8 cellular contexts compared by ENCODE assay signal in genomic region chr17:28897769-28898259, GRCh38. TPM values are rescaled to one million over a fixed set of nuclear protein-coding genes. Genes with fewer than 3 reads are reported as not detected.
DNase-seq lines count a peak whose midpoint lies in the region; ATAC-seq and TF ChIP-seq lines count a peak whose summit lies in the region.

No MANE protein-coding gene starts in this region.

- H3K9me3 ChIP-seq in RWPE2 (ENCODE audit: severe bottlenecking) (no peaks in the 10 kb centered on the region), endocrine pancreas (ENCODE audit: control insufficient read depth, low read length) (no peaks in the 10 kb centered on the region)

- peaks cover 49 to 55% of the 10 kb centered on the region in 2 donors for H3K4me1 Mint-ChIP-seq in natural killer cell treated with Interleukin-12 subunit alpha and Interleukin-12 subunit beta and Interleukin-15 and Interleukin-18, amount 100 ng/mL, for 72 hours (ENCODE audit: low read depth in 2 of 2)

- H3K4me3 ChIP-seq in GM08714 (ENCODE audit: low read length) (peak overlapping the region; percentile 63; the same call in 1 of the 2 replicates), RWPE2 (ENCODE audit: severe bottlenecking) (peak overlapping the region; percentile 53), endocrine pancreas (ENCODE audit: control insufficient read depth, insufficient read depth, low read length) (peak overlapping the region; percentile 63)

- H3K27ac Mint-ChIP-seq in natural killer cell treated with Interleukin-12 subunit alpha and Interleukin-12 subunit beta and Interleukin-15 and Interleukin-18, amount 100 ng/mL, for 72 hours = peak overlapping the region; percentile 93 to 97

- peak; percentile 4 for TF ChIP-seq CTCF in RWPE2 (IDR thresholded peaks at IDR 0.05; ENCODE audit: poor library complexity, severe bottlenecking)

- H3K4me1 ChIP-seq in RWPE2 (ENCODE audit: insufficient read depth, poor library complexity, severe bottlenecking) (peaks cover 22% of the 10 kb centered on the region), endocrine pancreas (ENCODE audit: control insufficient read depth, insufficient read depth, low read length) (peaks cover 4% of the 10 kb centered on the region)

- H3K36me3 Mint-ChIP-seq in natural killer cell treated with Interleukin-12 subunit alpha and Interleukin-12 subunit beta and Interleukin-15 and Interleukin-18, amount 100 ng/mL, for 72 hours = no peaks in the 10 kb centered on the region

- no peaks in the 10 kb centered on the region for H3K27me3 Mint-ChIP-seq in natural killer cell treated with Interleukin-12 subunit alpha and Interleukin-12 subunit beta and Interleukin-15 and Interleukin-18, amount 100 ng/mL, for 72 hours

- H3K36me3 ChIP-seq in RWPE2 (ENCODE audit: low read depth) (0 out of 2 replicates have a peak, but pooled peaks cover 14% of the 10 kb centered on the region), endocrine pancreas (ENCODE audit: control insufficient read depth, insufficient read depth, low read length) (no peaks in the 10 kb centered on the region)

- H3K4me3 Mint-ChIP-seq in natural killer cell treated with Interleukin-12 subunit alpha and Interleukin-12 subunit beta and Interleukin-15 and Interleukin-18, amount 100 ng/mL, for 72 hours = peak overlapping the region; percentile 93

- no peak for ATAC-seq in RWPE2 (ENCODE audit: low read depth)
- no peak for ATAC-seq in natural killer cell treated with Interleukin-12 subunit alpha and Interleukin-12 subunit beta and Interleukin-15 and Interleukin-18, amount 100 ng/mL, for 72 hours
- ATAC-seq in GM21447 (IDR thresholded peaks at IDR 0.05; ENCODE audit: unreplicated experiment) = no peak

- DNase-seq in RWPE2 (ENCODE audit: low spot score) (no peak), RPMI8226 (no peak), NCI-H748 treated with DMSO at 0.1 percent for 48 hours (lab: John Stamatoyannopoulos, UW) (no peak), foreskin melanocyte (no peak)
- no peak for DNase-seq in natural killer cell treated with Interleukin-12 subunit alpha and Interleukin-12 subunit beta and Interleukin-15 and Interleukin-18, amount 100 ng/mL, for 72 hours (ENCODE audit: low spot score)

- H3K27me3 ChIP-seq in RWPE2 (ENCODE audit: insufficient read depth, poor library complexity, severe bottlenecking) (no peaks in the 10 kb centered on the region), endocrine pancreas (ENCODE audit: control insufficient read depth, insufficient read depth, low read length) (no peaks in the 10 kb centered on the region)

- no peaks in the 10 kb centered on the region for H3K9me3 Mint-ChIP-seq in natural killer cell treated with Interleukin-12 subunit alpha and Interleukin-12 subunit beta and Interleukin-15 and Interleukin-18, amount 100 ng/mL, for 72 hours

- H3K9ac ChIP-seq in endocrine pancreas (ENCODE audit: control insufficient read depth, insufficient read depth, low read length) = peak overlapping the region; percentile 82

- H3K27ac ChIP-seq in RWPE2 (ENCODE audit: poor library complexity, severe bottlenecking) = peak overlapping the region; percentile 88

RNA-seq across cellular contexts. Expression of gene FLOT2, which starts 0.3 kb away (rescaled TPM):
- total RNA-seq in natural killer cell treated with Interleukin-12 subunit alpha and Interleukin-12 subunit beta and Interleukin-15 and Interleukin-18, amount 100 ng/mL, for 72 hours = 10 to 100 TPM; 79.3 to 95.8 TPM

RNA-seq across cellular contexts. Expression of gene DHRS13, which starts 5.1 kb away (rescaled TPM):
- 10 to 100 TPM; 22.5 to 26.1 TPM for total RNA-seq in natural killer cell treated with Interleukin-12 subunit alpha and Interleukin-12 subunit beta and Interleukin-15 and Interleukin-18, amount 100 ng/mL, for 72 hours

RNA-seq across cellular contexts. Expression of gene ERAL1, which starts 43.0 kb away (rescaled TPM):
- total RNA-seq in natural killer cell treated with Interleukin-12 subunit alpha and Interleukin-12 subunit beta and Interleukin-15 and Interleukin-18, amount 100 ng/mL, for 72 hours = 100 to 1,000 TPM in 1 of 2 donors, 10 to 100 TPM in 1; 55.9 to 105 TPM

RNA-seq across cellular contexts. Expression of gene PHF12, which starts 53.5 kb away (rescaled TPM):
- total RNA-seq in natural killer cell treated with Interleukin-12 subunit alpha and Interleukin-12 subunit beta and Interleukin-15 and Interleukin-18, amount 100 ng/mL, for 72 hours = 10 to 100 TPM; 68.0 to 72.2 TPM

RNA-seq across cellular contexts. Expression of gene FAM222B, which starts 55.2 kb away (rescaled TPM):
- 10 to 100 TPM; 21.7 to 23.5 TPM for total RNA-seq in natural killer cell treated with Interleukin-12 subunit alpha and Interleukin-12 subunit beta and Interleukin-15 and Interleukin-18, amount 100 ng/mL, for 72 hours
